Comparison of ENCODE assay signal across 24 cellular contexts in genomic region chr4:98094118-98094517, GRCh38. TPM values are rescaled to one million over a fixed set of nuclear protein-coding genes. Genes with fewer than 3 reads are reported as not detected.
"Had no signal": no experiment of that assay in that cellular context is flagged by ENCODE, and none has a peak within 500 bp of the region (broad histone marks: within the 10 kb centered on the region; RNA-seq: fewer than 3 reads in every experiment).

No MANE protein-coding gene starts in this region.

- ATAC-seq: activated naive CD4-positive, alpha-beta T cell treated with anti-CD3 and anti-CD28 coated beads, Interleukin-2, amount 50 U/mL, for 72 hours; effector memory CD8-positive, alpha-beta T cell; heart left ventricle; stimulated activated naive B cell treated with anti-CD40 and anti-IgM and Interleukin-4, amounts not matched to agents 10 μg/mL and 1 μg/mL and 100 μg/mL, for 72 hours had no signal

- H3K27me3 ChIP-seq: adrenal gland, ascending aorta, brain microvascular endothelial cell, colonic mucosa, dorsolateral prefrontal cortex, heart left ventricle, sigmoid colon, testis, upper lobe of left lung had no signal

- DNase-seq: activated CD4-positive, alpha-beta T cell treated with anti-CD3 and anti-CD28 coated beads for 1 hour; activated gamma-delta T cell treated with Interleukin-2 at 50 U/mL for 16 hours; activated T-cell treated with anti-CD3 and anti-CD28 coated beads, Interleukin-2, amount 50 U/mL, for 1 hour; adrenal gland; brain microvascular endothelial cell; colonic mucosa; dorsolateral prefrontal cortex; effector memory CD8-positive, alpha-beta T cell; heart left ventricle; naive B cell; nucleus accumbens; sigmoid colon; stimulated activated CD4-positive, alpha-beta T cell treated with anti-CD3 and anti-CD28 coated beads, Interleukin-2, amount 100 ng/mL, for 48 hours; stimulated activated CD8-positive, alpha-beta memory T cell treated with anti-CD3 and anti-CD28 coated beads, Interleukin-4, amount 100 ng/mL, for 48 hours; stimulated activated naive B cell treated with anti-CD40 and anti-IgM and Interleukin-4, amounts not matched to agents 10 μg/mL and 1 μg/mL and 100 μg/mL, for 72 hours; T-helper 9 cell; testis; upper lobe of left lung had no signal

- H3K4me1 ChIP-seq: adrenal gland, ascending aorta, colonic mucosa, heart left ventricle, parathyroid adenoma, sigmoid colon, testis, upper lobe of left lung had no signal

- H3K79me2 ChIP-seq: parathyroid adenoma had no signal

- H3K9me3 ChIP-seq: adrenal gland, colonic mucosa, sigmoid colon, testis, upper lobe of left lung had no signal

- H3K36me3 ChIP-seq: adrenal gland, ascending aorta, brain microvascular endothelial cell, colonic mucosa, heart left ventricle, sigmoid colon, upper lobe of left lung had no signal

- H2AFZ ChIP-seq: parathyroid adenoma had no signal

- H3K9ac ChIP-seq: parathyroid adenoma had no signal

- H3K27ac ChIP-seq: adrenal gland, ascending aorta, brain microvascular endothelial cell, colonic mucosa, dorsolateral prefrontal cortex, heart left ventricle, parathyroid adenoma, sigmoid colon, testis, upper lobe of left lung had no signal

- FAIRE-seq: endothelial cell of umbilical vein had no signal

- H3K4me3 ChIP-seq: adrenal gland, ascending aorta, colonic mucosa, dorsolateral prefrontal cortex, heart left ventricle, sigmoid colon, testis, upper lobe of left lung had no signal

RNA-seq across cellular contexts. Expression of gene STPG2, which starts 49.2 kb away (rescaled TPM):
- total RNA-seq: ascending aorta, endothelial cell of umbilical vein, kidney epithelial cell had no signal
- polyA plus RNA-seq: endothelial cell of umbilical vein, heart left ventricle, neural cell had no signal
